In the genomic region with DNA sequence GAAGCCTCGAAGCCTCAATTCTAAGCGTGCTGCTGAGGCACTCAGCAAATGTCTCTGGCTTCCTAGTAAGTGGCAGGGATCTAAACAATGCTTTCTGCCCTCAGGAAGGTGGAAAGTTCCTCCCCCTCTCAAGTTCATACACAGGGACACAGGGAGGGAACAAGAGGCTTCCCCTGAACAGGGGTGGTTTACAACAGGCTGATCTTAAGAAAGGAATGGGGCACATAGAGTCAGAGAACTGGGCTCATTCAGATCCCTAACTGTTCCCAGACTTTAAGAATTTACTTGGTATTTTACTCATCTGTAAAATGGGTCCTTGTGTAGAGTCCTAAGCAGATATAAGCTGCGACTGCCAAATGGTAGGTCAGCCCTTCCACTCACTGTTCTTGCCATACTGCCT, we compare ENCODE assay signal across 16 cellular contexts. TPM values are rescaled to one million over a fixed set of nuclear protein-coding genes. Genes with fewer than 3 reads are reported as not detected.
A peak's percentile ranks its signal among the peaks of the same experiment; 100 is the strongest.
DNase-seq lines count a peak whose midpoint lies in the region; ATAC-seq, FAIRE-seq and TF ChIP-seq lines count a peak whose summit lies in the region.
"Had no signal": no experiment of that assay in that cellular context is flagged by ENCODE, and none has a peak within 500 bp of the region (broad histone marks: within the 10 kb centered on the region; RNA-seq: fewer than 3 reads in every experiment).

No MANE protein-coding gene starts in this region.

- TF ChIP-seq CTCF in left ventricle myocardium inferior (IDR thresholded peaks at IDR 0.05; ENCODE audit: borderline replicate concordance) = no peak
- TF ChIP-seq CTCF in H1 (IDR thresholded peaks at IDR 0.05; ENCODE audit: control extremely low read depth in 1 of 3, insufficient read depth in 1 of 3, low read depth in 1 of 3, low read length in 3 of 3) = no peak
- TF ChIP-seq CTCF in parathyroid adenoma (IDR thresholded peaks at IDR 0.05) = no peak

- H3K9me3 ChIP-seq in left ventricle myocardium inferior (replicated peaks) = no peaks in the 10 kb centered on the region
- no peaks in the 10 kb centered on the region for H3K9me3 ChIP-seq in right cardiac atrium (ENCODE audit: control insufficient read depth, low read length)
- no peaks in the 10 kb centered on the region for H3K9me3 ChIP-seq in H1 (ENCODE audit: insufficient read depth in 2 of 2, low read depth in 1 of 2, low read length in 1 of 2)
- H3K9me3 ChIP-seq in parathyroid adenoma (ENCODE audit: control insufficient read depth, low read length) = no peaks in the 10 kb centered on the region
- H3K9me3 ChIP-seq: SJCRH30 had no signal

- H2AFZ ChIP-seq in H1 (ENCODE audit: low read length) (no peak overlapping the region), parathyroid adenoma (no peak overlapping the region)

- CTCF ChIA-PET in H1 (lab: Charles Lee; ENCODE audit: partially characterized antibody) = interaction anchor here (0.6 to 1.3 kb wide), 4 partner anchors 11 to 279 kb away, joined by 3 to 4 read pairs (median 3); no protein-coding TSS in a partner anchor

- DNase-seq in left ventricle myocardium inferior = no peak
- no peak for DNase-seq in right cardiac atrium
- DNase-seq in H1 (ENCODE audit: low read depth in 1 of 2, low spot score in 2 of 2) = no peak
- no peak for DNase-seq in stimulated activated naive CD8-positive, alpha-beta T cell treated with anti-CD3 and anti-CD28 coated beads, Interleukin-15, amount 100 ng/mL, for 72 hours
- DNase-seq: ACHN; activated CD4-positive, alpha-beta T cell treated with anti-CD3 and anti-CD28 coated beads for 48 hours; activated naive CD4-positive, alpha-beta T cell; hippocampal formation; NCI-H345; SJCRH30; stimulated activated CD4-positive, alpha-beta T cell treated with anti-CD3 and anti-CD28 coated beads, Interleukin-1b, Interleukin-23, amount 100 ng/mL, for 48 hours had no signal

- peak overlapping the region; percentile 39 for H4K91ac ChIP-seq in H1 (replicated peaks; ENCODE audit: insufficient read length, low read length)

- H3K4me3 ChIP-seq in left ventricle myocardium inferior (peak overlapping the region; percentile 4), right cardiac atrium (ENCODE audit: low read length) (no peak overlapping the region), H1 (ENCODE audit: extremely low read depth in 1 of 4, insufficient read depth in 2 of 4, low read depth in 3 of 4, low read length in 4 of 4) (peak overlapping the region in 1 of 4 experiments; percentile 91; a peak in 1 of 8 replicates), parathyroid adenoma (ENCODE audit: low read depth, low read length) (no peak overlapping the region)
- H3K4me3 ChIP-seq: SJCRH30 had no signal

- no peak overlapping the region for H2BK12ac ChIP-seq in H1 (ENCODE audit: low read depth, low read length)

- H3K4ac ChIP-seq in H1 (replicated peaks; ENCODE audit: insufficient read length, low read depth, low read length) = no peak overlapping the region

- H2BK15ac ChIP-seq in H1 (ENCODE audit: low read length) = no peak overlapping the region

- H3K27ac ChIP-seq in left ventricle myocardium inferior (replicated peaks) = peak overlapping the region; percentile 87
- H3K27ac ChIP-seq in right cardiac atrium (ENCODE audit: low read length) = no peak overlapping the region
- H3K27ac ChIP-seq in H1 (ENCODE audit: low read depth, low read length) = no peak overlapping the region
- H3K27ac ChIP-seq in parathyroid adenoma = peak overlapping the region; percentile 63
- H3K27ac ChIP-seq: KMS-11, SJCRH30 had no signal

- H3K36me3 ChIP-seq in left ventricle myocardium inferior (no peaks in the 10 kb centered on the region), H1 (ENCODE audit: control insufficient read depth in 2 of 4, insufficient read depth in 4 of 4, low read length in 3 of 4) (no peaks in the 10 kb centered on the region), parathyroid adenoma (ENCODE audit: control insufficient read depth, insufficient read depth, low read length) (no peaks in the 10 kb centered on the region)
- H3K36me3 ChIP-seq: SJCRH30 had no signal

- H3K4me2 ChIP-seq in H1 (ENCODE audit: insufficient read depth in 1 of 2, low read depth in 2 of 2, low read length in 2 of 2) (peak overlapping the region in 1 of 2 experiments; percentile 80; a peak in 1 of 4 replicates), parathyroid adenoma (ENCODE audit: low read length) (no peak overlapping the region)
- H3K4me2 ChIP-seq: KMS-11 had no signal

- peak overlapping the region; percentile 11 for H3K14ac ChIP-seq in H1 (ENCODE audit: insufficient read length)

- no peak overlapping the region for H2BK20ac ChIP-seq in H1 (ENCODE audit: low read length)

- TF ChIP-seq RAD21 in H1 (IDR thresholded peaks at IDR 0.05 in 1 of 2, conservative IDR thresholded peaks at IDR 0.05 in 1 of 2; ENCODE audit: low read depth in 2 of 2, low read length in 2 of 2) = no peak

- H3K4me1 ChIP-seq in left ventricle myocardium inferior (peaks cover 71% of the 10 kb centered on the region), right cardiac atrium (ENCODE audit: control insufficient read depth, insufficient read depth, low read length) (peaks cover 19% of the 10 kb centered on the region), H1 (replicated peaks in 1 of 4; ENCODE audit: control insufficient read depth in 3 of 4, insufficient read depth in 4 of 4, low read length in 3 of 4) (peaks cover 5 to 32% (median 15%) of the 10 kb centered on the region in 4 experiments), parathyroid adenoma (peaks cover 19% of the 10 kb centered on the region)

- no peak overlapping the region for H3K4me3 Mint-ChIP-seq in stimulated activated naive CD8-positive, alpha-beta T cell treated with anti-CD3 and anti-CD28 coated beads, Interleukin-15, amount 100 ng/mL, for 72 hours

- TF ChIP-seq POLR2A in H1 (IDR thresholded peaks at IDR 0.05; ENCODE audit: control extremely low read depth in 1 of 2, low read depth in 2 of 2, low read length in 2 of 2) = no peak

- H4K8ac ChIP-seq in H1 (ENCODE audit: extremely low read depth, insufficient read depth, low read length) = no peak overlapping the region; the same call in 1 of the 2 replicates

- peak overlapping the region in 1 of 2 donors; percentile 74 for H3K27ac Mint-ChIP-seq in stimulated activated naive CD8-positive, alpha-beta T cell treated with anti-CD3 and anti-CD28 coated beads, Interleukin-15, amount 100 ng/mL, for 72 hours

- TF ChIP-seq EP300 in H1 (IDR thresholded peaks at IDR 0.05; ENCODE audit: borderline replicate concordance in 1 of 2, low read depth in 2 of 2, low read length in 2 of 2) = no peak

- peaks cover 0 to 2% of the 10 kb centered on the region in 2 experiments for H4K20me1 ChIP-seq in H1 (replicated peaks in 1 of 2; ENCODE audit: control insufficient read depth in 1 of 2, insufficient read depth in 2 of 2, low read length in 2 of 2)

- H4K5ac ChIP-seq in H1 (ENCODE audit: insufficient read length, low read depth, low read length) = no peak overlapping the region

- H3K9ac ChIP-seq in H1 (replicated peaks in 1 of 4; ENCODE audit: extremely low read depth in 1 of 4, low read depth in 3 of 4, low read length in 3 of 4) (no peak overlapping the region), parathyroid adenoma (no peak overlapping the region)
- H3K9ac ChIP-seq: KMS-11 had no signal

- peaks cover 13% of the 10 kb centered on the region for H3K4me1 Mint-ChIP-seq in stimulated activated naive CD8-positive, alpha-beta T cell treated with anti-CD3 and anti-CD28 coated beads, Interleukin-15, amount 100 ng/mL, for 72 hours

- no peak overlapping the region for H3K56ac ChIP-seq in H1 (replicated peaks; ENCODE audit: insufficient read length, low read depth, low read length)

- H3K27me3 Mint-ChIP-seq in stimulated activated naive CD8-positive, alpha-beta T cell treated with anti-CD3 and anti-CD28 coated beads, Interleukin-15, amount 100 ng/mL, for 72 hours = peaks cover 57% of the 10 kb centered on the region

- H3K23me2 ChIP-seq in H1 (ENCODE audit: low read depth, low read length) = peaks cover 3% of the 10 kb centered on the region; the same call in 1 of the 2 replicates

- FAIRE-seq in H1 (lab: Jason Lieb, UNC) = no peak

- intact Hi-C loops in left ventricle myocardium inferior (cut with micrococcal nuclease) (no loop called here), right cardiac atrium (cut with DNase I) (loop anchor here in 1 of 4 donors (10.0 kb wide), 1 partner anchor 145 kb away; no protein-coding TSS in a partner anchor)

- no peak overlapping the region for H2BK5ac ChIP-seq in H1 (ENCODE audit: low read depth, low read length)

- ATAC-seq in right cardiac atrium = no peak
- no peak for ATAC-seq in HG03439 (IDR thresholded peaks at IDR 0.05; ENCODE audit: unreplicated experiment)
- ATAC-seq in stimulated activated naive CD8-positive, alpha-beta T cell treated with anti-CD3 and anti-CD28 coated beads, Interleukin-15, amount 100 ng/mL, for 72 hours = no peak
- no peak for ATAC-seq in HG03280 (IDR thresholded peaks at IDR 0.05; ENCODE audit: unreplicated experiment)
- ATAC-seq in GM18867 (IDR thresholded peaks at IDR 0.05; ENCODE audit: unreplicated experiment) = no peak

- WGBS in right cardiac atrium = 80% methylated on average over 3 of the region's 3 CpGs
- WGBS in H1 (ENCODE audit: extremely low coverage in 1 of 2, insufficient coverage in 1 of 2, insufficient read length in 1 of 2, insufficient replicate concordance in 2 of 2, low coverage in 1 of 2, low lambda C conversion rate in 2 of 2, missing lambda C conversion rate in 1 of 2), 2 experiments = 86% methylated on average over 3 of the region's 3 CpGs; no CpG with 5 or more reads in 1 of the 2 experiments

- H3K18ac ChIP-seq in H1 (ENCODE audit: extremely low read depth, low read length) = no peak overlapping the region

- H3K79me2 ChIP-seq in H1 (ENCODE audit: control insufficient read depth in 1 of 2, insufficient read depth in 2 of 2, low read length in 2 of 2) (peaks cover 9 to 34% of the 10 kb centered on the region in 2 experiments), parathyroid adenoma (peaks cover 4% of the 10 kb centered on the region)

- peaks cover 11% of the 10 kb centered on the region; the same call in 1 of the 2 replicates for H3K79me1 ChIP-seq in H1 (ENCODE audit: low read depth, low read length)

- H3K23ac ChIP-seq in H1 (ENCODE audit: insufficient read length) = no peak overlapping the region

- peak overlapping the region; percentile 9 for H2BK120ac ChIP-seq in H1 (replicated peaks; ENCODE audit: low read depth, low read length)

- no peak overlapping the region for H2AK5ac ChIP-seq in H1 (ENCODE audit: low read depth, low read length)

- POLR2A ChIA-PET in H1 (lab: Charles Lee; ENCODE audit: partially characterized antibody) = interaction anchor here (1.3 to 2.1 kb wide), 3 partner anchors 18 to 48 kb away, joined by 3 to 5 read pairs (median 4); no protein-coding TSS in a partner anchor

- no peaks in the 10 kb centered on the region for H3K27me3 ChIP-seq in left ventricle myocardium inferior (ENCODE audit: low read depth)
- no peaks in the 10 kb centered on the region for H3K27me3 ChIP-seq in right cardiac atrium (ENCODE audit: control insufficient read depth, insufficient read depth)
- H3K27me3 ChIP-seq in H1 (replicated peaks in 1 of 4; ENCODE audit: control insufficient read depth in 3 of 4, extremely low read depth in 1 of 4, insufficient read depth in 3 of 4, low read length in 3 of 4) = peaks cover 0 to 17% (median 13%) of the 10 kb centered on the region in 4 experiments; a peak in 6 of 7 replicates
- H3K27me3 ChIP-seq in parathyroid adenoma (ENCODE audit: control insufficient read depth, insufficient read depth, low read length) = no peaks in the 10 kb centered on the region
- H3K27me3 ChIP-seq: SJCRH30 had no signal

- H3K9me3 Mint-ChIP-seq in stimulated activated naive CD8-positive, alpha-beta T cell treated with anti-CD3 and anti-CD28 coated beads, Interleukin-15, amount 100 ng/mL, for 72 hours = peaks cover 0 to under 1% of the 10 kb centered on the region in 2 donors

RNA-seq across cellular contexts. Expression of gene TNS3, which starts 2.5 kb away (rescaled TPM):
- total RNA-seq in left ventricle myocardium inferior (40.6 TPM), right cardiac atrium (10 to 100 TPM; 37.5 to 48.3 (median 42.7) TPM)
- polyA plus RNA-seq in right cardiac atrium (19.7 TPM), H1 (2011; rRNA removed) (11.9 and 14.7 TPM in 2 replicates)
- 24.2 TPM in 2 replicates for total RNA-seq in H1 (2021; fragmentation: NEBNext Ultra II Directional; extraction: Animal tissue kit (Norgen Biotek cat#: 25700))
- polyA plus RNA-seq in H1 (2011; cell fraction: cytosol; rRNA removed) = 11.5 TPM
- polyA plus RNA-seq in H1 (2011; cell fraction: nucleus; rRNA removed) = 24.3 TPM
- 12.6 to 15.2 TPM (median 13.6 TPM) in 4 replicates for polyA plus RNA-seq in H1 (2012, experiment 1 of 2)
- polyA plus RNA-seq in H1 (2012, experiment 2 of 2) = 7.5 TPM
- 6.6 TPM for polyA plus RNA-seq in H1 (2013, experiment 1 of 2)
- polyA plus RNA-seq in H1 (2013, experiment 2 of 2) = 6.0 TPM
- polyA minus RNA-seq in H1 (2011; rRNA and poly(A)+ RNA removed) = 54.4 and 72.3 TPM in 2 replicates
- 17.2 TPM for polyA minus RNA-seq in H1 (2011; cell fraction: cytosol; rRNA and poly(A)+ RNA removed)
- 43.9 TPM for polyA minus RNA-seq in H1 (2011; cell fraction: nucleus; rRNA and poly(A)+ RNA removed)

Comparison
In these comparisons a context has a peak if more than half of its experiments do, and no peak if none do; other contexts are left out.
1. H3K27ac ChIP-seq: peak in left ventricle myocardium inferior (single experiment) and parathyroid adenoma (single experiment); none in right cardiac atrium (single experiment) and H1 (single experiment).